In genomic region chr5:179246227-179246626, GRCh38 we compare ENCODE assay signal across 23 cellular contexts.
A peak's percentile ranks its signal among the peaks of the same experiment; 100 is the strongest.
DNase-seq lines count a peak whose midpoint lies in the region; ATAC-seq, FAIRE-seq and TF ChIP-seq lines count a peak whose summit lies in the region.
"Had no signal": no experiment of that assay in that cellular context is flagged by ENCODE, and none has a peak within 500 bp of the region (broad histone marks: within the 10 kb centered on the region; RNA-seq: fewer than 3 reads in every experiment).

No MANE protein-coding gene starts in this region.

- no peak overlapping the region for H3K4ac ChIP-seq in H1 (replicated peaks; ENCODE audit: insufficient read length, low read depth, low read length)

- H3K56ac ChIP-seq in H1 (replicated peaks; ENCODE audit: insufficient read length, low read depth, low read length) = no peak overlapping the region

- no peak for TF ChIP-seq RAD21 in H1 (IDR thresholded peaks at IDR 0.05 in 1 of 2, conservative IDR thresholded peaks at IDR 0.05 in 1 of 2; ENCODE audit: low read depth in 2 of 2, low read length in 2 of 2)

- H4K8ac ChIP-seq in H1 (ENCODE audit: extremely low read depth, insufficient read depth, low read length) = no peak overlapping the region

- peaks cover 2% of the 10 kb centered on the region; the same call in 1 of the 2 replicates for H3K23me2 ChIP-seq in H1 (ENCODE audit: low read depth, low read length)

- H2BK20ac ChIP-seq in H1 (ENCODE audit: low read length) = no peak overlapping the region

- H4K20me1 ChIP-seq in GM23338 (replicated peaks; ENCODE audit: insufficient read depth) (no peaks in the 10 kb centered on the region), H1 (replicated peaks in 1 of 2; ENCODE audit: control insufficient read depth in 1 of 2, insufficient read depth in 2 of 2, low read length in 2 of 2) (no peaks in the 10 kb centered on the region)

- FAIRE-seq in H1 (lab: Jason Lieb, UNC) = peak; percentile 13
- FAIRE-seq: A549, D721Med, G401.6, GM12892, GM18507, HepG2 had no signal

- no peaks in the 10 kb centered on the region for H3K9me2 ChIP-seq in GM23338 (ENCODE audit: insufficient read depth)

- no peak overlapping the region for H3K4me3 Mint-ChIP-seq in GM23338
- H3K4me3 Mint-ChIP-seq: CD4-positive, alpha-beta T cell; IgD-negative memory B cell had no signal

- H3K9ac ChIP-seq in HUES6 (ENCODE audit: low read length) (no peak overlapping the region), H1 (replicated peaks in 1 of 4; ENCODE audit: extremely low read depth in 1 of 4, low read depth in 3 of 4, low read length in 3 of 4) (no peak overlapping the region), iPS-18a (ENCODE audit: low read length) (no peak overlapping the region)

- peak; percentile 37 for DNase-seq in GM23338 (ENCODE audit: low spot score)
- no peak for DNase-seq in H1 (ENCODE audit: low read depth in 1 of 2, low spot score in 2 of 2)
- DNase-seq in H4 (ENCODE audit: low spot score) = no peak
- no peak for DNase-seq in OCI-M1 (lab: John Stamatoyannopoulos, UW)
- DNase-seq: AML-193; Caco-2; CD4-positive, alpha-beta T cell; GOT3; KBM-7 had no signal

- no peaks in the 10 kb centered on the region for H3F3A ChIP-seq in GM23338 (replicated peaks; ENCODE audit: low read depth)

- peaks cover 5% of the 10 kb centered on the region for H3K27me3 Mint-ChIP-seq in GM23338 (ENCODE audit: insufficient read depth, low read depth, poor library complexity)
- H3K27me3 Mint-ChIP-seq: IgD-negative memory B cell had no signal

- WGBS in H1 (ENCODE audit: extremely low coverage in 1 of 2, insufficient coverage in 1 of 2, insufficient read length in 1 of 2, insufficient replicate concordance in 2 of 2, low coverage in 1 of 2, low lambda C conversion rate in 2 of 2, missing lambda C conversion rate in 1 of 2), 2 experiments = 38% methylated on average over 2 of the region's 2 CpGs; no CpG with 5 or more reads in 1 of the 2 experiments

- H3K18ac ChIP-seq in H1 (ENCODE audit: extremely low read depth, low read length) = no peak overlapping the region

- H3K27me3 ChIP-seq in GM23338 (ENCODE audit: insufficient read depth) = no peaks in the 10 kb centered on the region
- no peaks in the 10 kb centered on the region for H3K27me3 ChIP-seq in HUES6 (ENCODE audit: control insufficient read depth, insufficient read depth, low read length)
- no peaks in the 10 kb centered on the region for H3K27me3 ChIP-seq in H1 (replicated peaks in 1 of 4; ENCODE audit: control insufficient read depth in 3 of 4, extremely low read depth in 1 of 4, insufficient read depth in 3 of 4, low read length in 3 of 4)
- H3K27me3 ChIP-seq in iPS-18a (ENCODE audit: control insufficient read depth, insufficient read depth, low read length) = no peaks in the 10 kb centered on the region

- TF ChIP-seq POLR2A in H1 (IDR thresholded peaks at IDR 0.05; ENCODE audit: control extremely low read depth in 1 of 2, low read depth in 2 of 2, low read length in 2 of 2) = no peak

- peaks cover 9% of the 10 kb centered on the region for H3K9me3 ChIP-seq in HUES6 (ENCODE audit: control insufficient read depth, insufficient read depth, low read depth, low read length)
- peaks cover 0 to 4% of the 10 kb centered on the region in 2 experiments; a peak in 1 of 4 replicates for H3K9me3 ChIP-seq in H1 (ENCODE audit: insufficient read depth in 2 of 2, low read depth in 1 of 2, low read length in 1 of 2)
- H3K9me3 ChIP-seq in iPS-18a (ENCODE audit: control insufficient read depth, low read depth, low read length) = no peaks in the 10 kb centered on the region

- H3K4me1 ChIP-seq in GM23338 (ENCODE audit: insufficient read depth) (peaks cover 14% of the 10 kb centered on the region; the same call in 1 of the 2 replicates), HUES6 (ENCODE audit: control insufficient read depth, insufficient read depth, low read length) (no peaks in the 10 kb centered on the region), H1 (replicated peaks in 1 of 4; ENCODE audit: control insufficient read depth in 3 of 4, insufficient read depth in 4 of 4, low read length in 3 of 4) (peaks cover 0 to 7% (median 3%) of the 10 kb centered on the region in 4 experiments; a peak in 4 of 7 replicates), iPS-18a (ENCODE audit: control insufficient read depth, low read depth, low read length) (peaks cover 24% of the 10 kb centered on the region)
- H3K4me1 ChIP-seq: A549, Caco-2 had no signal

- no peak overlapping the region for H2AFZ ChIP-seq in GM23338
- H2AFZ ChIP-seq in H1 (ENCODE audit: low read length) = no peak overlapping the region

- H3K79me1 ChIP-seq in H1 (ENCODE audit: low read depth, low read length) = no peaks in the 10 kb centered on the region

- no peak overlapping the region for H3K4me2 ChIP-seq in GM23338
- peak overlapping the region; percentile 31 to 38; a peak in 2 of 4 replicates for H3K4me2 ChIP-seq in H1 (ENCODE audit: insufficient read depth in 1 of 2, low read depth in 2 of 2, low read length in 2 of 2)
- H3K4me2 ChIP-seq: A549 had no signal

- TF ChIP-seq CTCF in GM23338 (conservative IDR thresholded peaks at IDR 0.05; ENCODE audit: low read depth in 2 of 2) (no peak), H1 (IDR thresholded peaks at IDR 0.05; ENCODE audit: control extremely low read depth in 1 of 3, insufficient read depth in 1 of 3, low read depth in 1 of 3, low read length in 3 of 3) (no peak)

- no peak overlapping the region for H2BK12ac ChIP-seq in H1 (ENCODE audit: low read depth, low read length)

- no peak overlapping the region for H3K27ac Mint-ChIP-seq in GM23338
- H3K27ac Mint-ChIP-seq: CD4-positive, alpha-beta T cell; IgD-negative memory B cell had no signal

- H3K36me3 ChIP-seq in GM23338 (ENCODE audit: insufficient read depth) = no peaks in the 10 kb centered on the region
- no peaks in the 10 kb centered on the region for H3K36me3 ChIP-seq in HUES6 (ENCODE audit: control insufficient read depth, insufficient read depth, low read length)
- no peaks in the 10 kb centered on the region for H3K36me3 ChIP-seq in H1 (ENCODE audit: control insufficient read depth in 2 of 4, insufficient read depth in 4 of 4, low read length in 3 of 4)
- H3K36me3 ChIP-seq in iPS-18a (ENCODE audit: control insufficient read depth, low read depth, low read length) = no peaks in the 10 kb centered on the region

- no peak overlapping the region for H2AK5ac ChIP-seq in H1 (ENCODE audit: low read depth, low read length)

- H3K4me3 ChIP-seq in GM23338 = no peak overlapping the region
- H3K4me3 ChIP-seq in HUES6 (ENCODE audit: low read depth, low read length) = no peak overlapping the region; the same call in 1 of the 2 replicates
- H3K4me3 ChIP-seq in H1 (ENCODE audit: extremely low read depth in 1 of 4, insufficient read depth in 2 of 4, low read depth in 3 of 4, low read length in 4 of 4) = peak overlapping the region in 1 of 4 experiments; percentile 28; a peak in 1 of 8 replicates
- peak overlapping the region; percentile 1 for H3K4me3 ChIP-seq in iPS-18a (ENCODE audit: low read length)
- H3K4me3 ChIP-seq: A549 had no signal

- H2BK120ac ChIP-seq in H1 (replicated peaks; ENCODE audit: low read depth, low read length) = no peak overlapping the region

- no peak for TF ChIP-seq EP300 in H1 (IDR thresholded peaks at IDR 0.05; ENCODE audit: borderline replicate concordance in 1 of 2, low read depth in 2 of 2, low read length in 2 of 2)

- POLR2A ChIA-PET in H1 (lab: Charles Lee; ENCODE audit: partially characterized antibody) = interaction anchor here (0.8 to 1.4 kb wide), 2 partner anchors 9 to 15 kb away, joined by 3 to 4 read pairs; no protein-coding TSS in a partner anchor

- H3K14ac ChIP-seq in H1 (ENCODE audit: insufficient read length) = no peak overlapping the region

- H3K23ac ChIP-seq in H1 (ENCODE audit: insufficient read length) = no peak overlapping the region

- H3K79me2 ChIP-seq in GM23338 (replicated peaks; ENCODE audit: insufficient read depth) = no peaks in the 10 kb centered on the region
- no peaks in the 10 kb centered on the region for H3K79me2 ChIP-seq in H1 (ENCODE audit: control insufficient read depth in 1 of 2, insufficient read depth in 2 of 2, low read length in 2 of 2)

- no peak overlapping the region for H4K91ac ChIP-seq in H1 (replicated peaks; ENCODE audit: insufficient read length, low read length)

- peak overlapping the region; percentile 86; the same call in 1 of the 2 replicates for H2BK5ac ChIP-seq in H1 (ENCODE audit: low read depth, low read length)

- ATAC-seq in GM23338 (peak; percentile 84), HG03135 (IDR thresholded peaks at IDR 0.05; ENCODE audit: unreplicated experiment) (no peak), HG03457 (IDR thresholded peaks at IDR 0.05; ENCODE audit: unreplicated experiment) (no peak)
- ATAC-seq: A549, HCT116, HepG2 had no signal

- H3K4me1 Mint-ChIP-seq in GM23338 = peaks cover 21% of the 10 kb centered on the region
- H3K4me1 Mint-ChIP-seq: IgD-negative memory B cell had no signal

- H4K5ac ChIP-seq in H1 (ENCODE audit: insufficient read length, low read depth, low read length) = no peak overlapping the region

- H3K27ac ChIP-seq in GM23338 (ENCODE audit: low read depth) (peak overlapping the region; percentile 66; the same call in 1 of the 2 replicates), HUES6 (ENCODE audit: low read depth, low read length) (0 out of 2 replicates have a peak overlapping the region, but pooled peaks have one; percentile 31), H1 (ENCODE audit: low read depth, low read length) (no peak overlapping the region), iPS-18a (ENCODE audit: low read length) (no peak overlapping the region)
- H3K27ac ChIP-seq: 22Rv1, A549, C4-2B had no signal

- H2BK15ac ChIP-seq in H1 (ENCODE audit: low read length) = no peak overlapping the region

- H3K9me3 Mint-ChIP-seq in GM23338 = peaks cover 21% of the 10 kb centered on the region

- H3K36me3 Mint-ChIP-seq in GM23338 (ENCODE audit: low read depth) = peaks cover 8% of the 10 kb centered on the region; the same call in 1 of the 3 replicates

- CTCF ChIA-PET in H1 (lab: Charles Lee; ENCODE audit: partially characterized antibody) = interaction anchor here (0.7 to 1.2 kb wide), 2 partner anchors 77 to 103 kb away, joined by 3 to 5 read pairs; no protein-coding TSS in a partner anchor

TF ChIP-seq in H1, 55 proteins besides CTCF, POLR2A, EP300 and RAD21 (continues in another document):
- TF ChIP-seq MAX (IDR thresholded peaks at IDR 0.05) = no peak
- no peak for TF ChIP-seq SP2 (IDR thresholded peaks at IDR 0.05; ENCODE audit: low read length)
- TF ChIP-seq EZH2 (IDR thresholded peaks at IDR 0.05; ENCODE audit: low read depth, low read length, severe bottlenecking) = no peak
- TF ChIP-seq ZNF274 (IDR thresholded peaks at IDR 0.05; ENCODE audit: borderline replicate concordance, extremely low read depth, low read length) = no peak
- no peak for TF ChIP-seq RBBP5 (IDR thresholded peaks at IDR 0.05; ENCODE audit: borderline replicate concordance, low read depth, low read length)

Comparison
In these comparisons a context has a peak if more than half of its experiments do, and no peak if none do; other contexts are left out.
1. H3K27ac ChIP-seq: peak in GM23338 (single experiment) and HUES6 (single experiment); none in H1 (single experiment) and iPS-18a (single experiment).